11 cellular contexts compared by ENCODE assay signal in the genomic region with DNA sequence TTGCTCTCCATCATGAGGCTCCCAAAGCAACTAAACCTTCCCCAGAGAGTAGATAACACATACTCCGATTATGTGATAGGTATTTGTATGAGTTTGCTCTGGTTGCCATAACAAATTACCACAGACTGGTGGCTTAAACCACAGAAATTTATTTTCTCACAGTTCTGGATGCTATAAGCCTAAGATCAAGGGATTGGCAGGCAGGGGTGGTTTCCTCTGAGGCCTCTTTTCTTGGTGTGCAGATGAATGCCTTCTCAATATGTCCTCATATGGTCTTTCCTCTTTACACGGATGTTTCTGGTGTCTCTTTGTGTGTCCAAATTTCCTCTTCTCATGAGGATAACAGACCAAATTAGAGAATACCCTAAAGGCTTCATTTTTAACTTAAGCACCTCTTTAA.
DNase-seq lines count a peak whose midpoint lies in the region; ATAC-seq and TF ChIP-seq lines count a peak whose summit lies in the region.
"Had no signal": no experiment of that assay in that cellular context is flagged by ENCODE, and none has a peak within 500 bp of the region (broad histone marks: within the 10 kb centered on the region; RNA-seq: fewer than 3 reads in every experiment).

No MANE protein-coding gene starts in this region.

- ATAC-seq in HG02938 (IDR thresholded peaks at IDR 0.05; ENCODE audit: unreplicated experiment) (peak; percentile 47), HG02678 (IDR thresholded peaks at IDR 0.05; ENCODE audit: unreplicated experiment) (no peak)

- peaks cover 7% of the 10 kb centered on the region for H3K4me1 Mint-ChIP-seq in T-helper 2 cell treated with Interferon-gamma antibody and Interleukin-4, amounts not matched to agents 5 μg/mL and 100 μg/mL, for 36 hours (ENCODE audit: low read depth)

- H3K27me3 Mint-ChIP-seq in T-helper 2 cell treated with Interferon-gamma antibody and Interleukin-4, amounts not matched to agents 5 μg/mL and 100 μg/mL, for 36 hours (ENCODE audit: low read depth), result peaks cover 13% of the 10 kb centered on the region
- H3K27me3 Mint-ChIP-seq: progenitor cell of endocrine pancreas had no signal

- no peak overlapping the region for H3K4me3 ChIP-seq in astrocyte of the spinal cord (ENCODE audit: low read depth, low read length)
- H3K4me3 ChIP-seq in spleen, result no peak overlapping the region

- H3K9me3 Mint-ChIP-seq in T-helper 2 cell treated with Interferon-gamma antibody and Interleukin-4, amounts not matched to agents 5 μg/mL and 100 μg/mL, for 36 hours, result peaks cover 4% of the 10 kb centered on the region

- no peaks in the 10 kb centered on the region for H3K9me3 ChIP-seq in spleen

- intact Hi-C loops in spleen (cut with DNase I; ENCODE audit: low total_unique reads), result no loop called here

- 15 to 37% (median 36%) methylated on average over 2 of the region's 2 CpGs for WGBS in spleen, 5 donors

- no peak overlapping the region for H3K27ac ChIP-seq in spleen
- H3K27ac ChIP-seq: HL-60 had no signal

- peak overlapping the region; percentile 71 for H3K27ac Mint-ChIP-seq in T-helper 2 cell treated with Interferon-gamma antibody and Interleukin-4, amounts not matched to agents 5 μg/mL and 100 μg/mL, for 36 hours
- H3K27ac Mint-ChIP-seq: progenitor cell of endocrine pancreas had no signal

- peak overlapping the region; percentile 39 for H3K4me3 Mint-ChIP-seq in T-helper 2 cell treated with Interferon-gamma antibody and Interleukin-4, amounts not matched to agents 5 μg/mL and 100 μg/mL, for 36 hours

- TF ChIP-seq POLR2A in spleen (IDR thresholded peaks at IDR 0.05), result no peak

- no peaks in the 10 kb centered on the region for H3K36me3 Mint-ChIP-seq in T-helper 2 cell treated with Interferon-gamma antibody and Interleukin-4, amounts not matched to agents 5 μg/mL and 100 μg/mL, for 36 hours (ENCODE audit: low read depth)

- peak; percentile 15 for DNase-seq in T-helper 2 cell treated with Interferon-gamma antibody and Interleukin-4, amounts not matched to agents 5 μg/mL and 100 μg/mL, for 36 hours (ENCODE audit: low spot score)
- peak; percentile 78 for DNase-seq in astrocyte of the spinal cord (ENCODE audit: low read depth, low spot score)
- DNase-seq in stimulated activated CD4-positive, alpha-beta T cell treated with anti-CD3 and anti-CD28 coated beads, Interleukin-2, amount 100 ng/mL, for 24 hours, result peak; percentile 16 to 35
- DNase-seq in NCI-H748 treated with DMSO at 0.1 percent for 48 hours (lab: John Stamatoyannopoulos, UW), result no peak
- DNase-seq in midbrain (lab: John Stamatoyannopoulos, UW), result no peak
- DNase-seq in spleen, result no peak
- DNase-seq: GDM1 had no signal

- no peaks in the 10 kb centered on the region for H3K36me3 ChIP-seq in spleen

- TF ChIP-seq CTCF in astrocyte of the spinal cord (IDR thresholded peaks at IDR 0.05; ENCODE audit: low read depth, low read length) (no peak), spleen (IDR thresholded peaks at IDR 0.05 in 8 of 11, conservative IDR thresholded peaks at IDR 0.05 in 3 of 11) (no peak)

- H3K27me3 ChIP-seq in spleen (replicated peaks in 1 of 7), result no peaks in the 10 kb centered on the region

- H3K4me1 ChIP-seq in spleen, result peaks cover 0 to 5% (median 0%) of the 10 kb centered on the region in 6 donors

- in situ Hi-C loops in astrocyte of the spinal cord (cut with HindIII; ENCODE audit: low sequenced_read_pairs), result no loop called here

Comparison
In these comparisons a context has a peak if more than half of its experiments do, and no peak if none do; other contexts are left out.
1. DNase-seq: peak in T-helper 2 cell treated with Interferon-gamma antibody and Interleukin-4, amounts not matched to agents 5 μg/mL and 100 μg/mL, for 36 hours (single experiment), astrocyte of the spinal cord (single experiment) and stimulated activated CD4-positive, alpha-beta T cell treated with anti-CD3 and anti-CD28 coated beads, Interleukin-2, amount 100 ng/mL, for 24 hours (2 of 2); none in NCI-H748 treated with DMSO at 0.1 percent for 48 hours (single experiment), midbrain (single experiment) and spleen (single experiment).